Comparison of ENCODE assay signal across 26 cellular contexts in the genomic region with DNA sequence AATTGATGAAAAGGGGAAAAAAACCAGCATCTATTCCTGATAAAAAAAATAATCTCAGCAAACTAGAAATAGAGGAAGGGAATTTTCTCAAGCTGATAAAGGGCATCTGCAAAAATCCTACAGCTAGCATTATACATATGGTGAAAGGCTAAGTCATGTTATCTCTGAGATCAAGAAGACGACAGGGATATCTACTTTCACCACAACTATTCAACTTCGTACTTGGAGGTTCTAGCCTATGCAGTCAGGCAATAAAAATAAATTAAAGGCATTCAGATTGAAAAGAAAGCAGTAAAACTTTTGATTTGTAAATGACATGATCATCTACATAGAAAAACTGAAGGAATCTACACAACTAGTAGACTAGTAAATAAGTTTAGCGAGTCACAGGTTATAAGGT. TPM values are rescaled to one million over a fixed set of nuclear protein-coding genes. Genes with fewer than 3 reads are reported as not detected.
A peak's percentile ranks its signal among the peaks of the same experiment; 100 is the strongest.
DNase-seq lines count a peak whose midpoint lies in the region; ATAC-seq and TF ChIP-seq lines count a peak whose summit lies in the region.
"Had no signal": no experiment of that assay in that cellular context is flagged by ENCODE, and none has a peak within 500 bp of the region (broad histone marks: within the 10 kb centered on the region; RNA-seq: fewer than 3 reads in every experiment).

No MANE protein-coding gene starts in this region.

- no peak overlapping the region for H3K4me3 ChIP-seq in AG04449 (ENCODE audit: low read depth, low read length)
- H3K4me3 ChIP-seq: sigmoid colon, SJSA1, tibial artery had no signal

- H3K27me3 Mint-ChIP-seq in CD4-positive, alpha-beta T cell: no peaks in the 10 kb centered on the region
- H3K27me3 Mint-ChIP-seq in activated T-helper 1 cell treated with anti-CD3 and anti-CD28 coated beads, Interleukin-12 subunit alpha, Interleukin-12 subunit beta, Interleukin-2, Interleukin-4 antibody, amounts not matched to agents 30 ng/mL and 10 ng/mL and 1 ng/mL, durations not matched to agents 14 hours and 24 hours and 36 hours (ENCODE audit: insufficient read depth): no peaks in the 10 kb centered on the region

- no peaks in the 10 kb centered on the region for H3K9me3 Mint-ChIP-seq in CD4-positive, alpha-beta T cell
- H3K9me3 Mint-ChIP-seq in activated T-helper 1 cell treated with anti-CD3 and anti-CD28 coated beads, Interleukin-12 subunit alpha, Interleukin-12 subunit beta, Interleukin-2, Interleukin-4 antibody, amounts not matched to agents 30 ng/mL and 10 ng/mL and 1 ng/mL, durations not matched to agents 14 hours and 24 hours and 36 hours: no peaks in the 10 kb centered on the region

- peak overlapping the region; percentile 47 for H3K27ac Mint-ChIP-seq in CD4-positive, alpha-beta T cell
- peak overlapping the region; percentile 24 for H3K27ac Mint-ChIP-seq in activated T-helper 1 cell treated with anti-CD3 and anti-CD28 coated beads, Interleukin-12 subunit alpha, Interleukin-12 subunit beta, Interleukin-2, Interleukin-4 antibody, amounts not matched to agents 30 ng/mL and 10 ng/mL and 1 ng/mL, durations not matched to agents 14 hours and 24 hours and 36 hours

- POLR2A ChIA-PET in AG04449 (lab: Yijun Ruan, JAX): no interaction called here
- POLR2A ChIA-PET in CD4-positive, alpha-beta T cell (lab: Charles Lee): interaction anchor here (0.6 to 1.6 kb wide), 3 partner anchors 28 to 937 kb away, joined by 3 to 5 read pairs (median 4); no protein-coding TSS in a partner anchor

- DNase-seq in AG04449 (ENCODE audit: low read depth, low spot score) (peak; percentile 44), myocyte (ENCODE audit: low read depth) (peak; percentile 30), NCI-H748 treated with DMSO at 0.1 percent for 48 hours (lab: John Stamatoyannopoulos, UW) (no peak), NCI-H1417 treated with DMSO at 0.1 percent for 48 hours (lab: John Stamatoyannopoulos, UW) (no peak), AML-193 (lab: John Stamatoyannopoulos, UW) (no peak)
- no peak for DNase-seq in CD4-positive, alpha-beta T cell
- DNase-seq in activated T-helper 1 cell treated with anti-CD3 and anti-CD28 coated beads, Interleukin-12 subunit alpha, Interleukin-12 subunit beta, Interleukin-2, Interleukin-4 antibody, amounts not matched to agents 30 ng/mL and 10 ng/mL and 1 ng/mL, durations not matched to agents 14 hours and 24 hours and 36 hours (ENCODE audit: low spot score): no peak
- DNase-seq: activated CD4-positive, CD25-positive, alpha-beta regulatory T cell; activated gamma-delta T cell; Caco-2; DND-41; effector CD4-positive, alpha-beta T cell; H7; left cardiac atrium; midbrain; NCI-H187; NCI-H2227 treated with DMSO at 0.1 percent for 48 hours; PC-3; posterior cingulate gyrus; sigmoid colon; stimulated activated CD4-positive, alpha-beta T cell treated with anti-CD3 and anti-CD28 coated beads, Interleukin-1b, Interleukin-23, amount 100 ng/mL, for 48 hours; stimulated activated naive CD4-positive, alpha-beta T cell treated with Interleukin-2 at 50 U/mL for 16 hours; T-helper 9 cell; tibial artery had no signal

- no peaks in the 10 kb centered on the region for H3K27me3 ChIP-seq in CD4-positive, alpha-beta T cell (ENCODE audit: control insufficient read depth, insufficient read depth, low read length)
- H3K27me3 ChIP-seq: sigmoid colon, SJSA1, tibial artery had no signal

- H3K36me3 Mint-ChIP-seq in CD4-positive, alpha-beta T cell (ENCODE audit: low read depth): peaks cover 81% of the 10 kb centered on the region
- peaks cover 72% of the 10 kb centered on the region for H3K36me3 Mint-ChIP-seq in activated T-helper 1 cell treated with anti-CD3 and anti-CD28 coated beads, Interleukin-12 subunit alpha, Interleukin-12 subunit beta, Interleukin-2, Interleukin-4 antibody, amounts not matched to agents 30 ng/mL and 10 ng/mL and 1 ng/mL, durations not matched to agents 14 hours and 24 hours and 36 hours (ENCODE audit: low read depth)

- no peak for TF ChIP-seq CTCF in AG04449 (IDR thresholded peaks at IDR 0.05; ENCODE audit: insufficient read depth, low read length, missing control alignments)
- TF ChIP-seq CTCF in CD4-positive, alpha-beta T cell (IDR thresholded peaks at IDR 0.05): no peak

- CTCF ChIA-PET in AG04449 (lab: Yijun Ruan, JAX): interaction anchor here (1.5 kb wide), 1 partner anchor 28 kb away, joined by 6 read pairs; no protein-coding TSS in a partner anchor
- CTCF ChIA-PET in CD4-positive, alpha-beta T cell (lab: Charles Lee): interaction anchor here (1.1 kb wide), 1 partner anchor 28 kb away, joined by 5 read pairs; no protein-coding TSS in a partner anchor

- ATAC-seq in CD4-positive, alpha-beta T cell (ENCODE audit: poor library complexity): peak; percentile 50
- ATAC-seq: left cardiac atrium, PC-3 had no signal

- no peak overlapping the region for H3K27ac ChIP-seq in CD4-positive, alpha-beta T cell (ENCODE audit: low read depth, low read length)
- H3K27ac ChIP-seq: sigmoid colon, SJSA1, tibial artery had no signal

- intact Hi-C loops in CD4-positive, alpha-beta T cell (cut with DNase I, micrococcal nuclease): no loop called here
- intact Hi-C loops in activated T-helper 1 cell treated with anti-CD3 and anti-CD28 coated beads, Interleukin-12 subunit alpha, Interleukin-12 subunit beta, Interleukin-2, Interleukin-4 antibody, amounts not matched to agents 30 ng/mL and 10 ng/mL and 1 ng/mL, durations not matched to agents 14 hours and 24 hours and 36 hours (cut with micrococcal nuclease): loop anchor here (1.0 to 2.0 kb wide), 2 partner anchors 12 to 20 kb away; no protein-coding TSS in a partner anchor

- peaks cover 94% of the 10 kb centered on the region for H3K4me1 Mint-ChIP-seq in CD4-positive, alpha-beta T cell (ENCODE audit: low read depth)
- peaks cover 91% of the 10 kb centered on the region for H3K4me1 Mint-ChIP-seq in activated T-helper 1 cell treated with anti-CD3 and anti-CD28 coated beads, Interleukin-12 subunit alpha, Interleukin-12 subunit beta, Interleukin-2, Interleukin-4 antibody, amounts not matched to agents 30 ng/mL and 10 ng/mL and 1 ng/mL, durations not matched to agents 14 hours and 24 hours and 36 hours (ENCODE audit: low read depth)
- H3K4me1 Mint-ChIP-seq: neural crest cell had no signal

- H3K9me3 ChIP-seq in CD4-positive, alpha-beta T cell (ENCODE audit: control insufficient read depth, low read length): no peaks in the 10 kb centered on the region
- H3K9me3 ChIP-seq: Caco-2, sigmoid colon, SJSA1, tibial artery had no signal

- H3K4me3 Mint-ChIP-seq in CD4-positive, alpha-beta T cell: peak overlapping the region; percentile 47
- no peak overlapping the region for H3K4me3 Mint-ChIP-seq in activated T-helper 1 cell treated with anti-CD3 and anti-CD28 coated beads, Interleukin-12 subunit alpha, Interleukin-12 subunit beta, Interleukin-2, Interleukin-4 antibody, amounts not matched to agents 30 ng/mL and 10 ng/mL and 1 ng/mL, durations not matched to agents 14 hours and 24 hours and 36 hours
- H3K4me3 Mint-ChIP-seq: neural crest cell had no signal

RNA-seq across cellular contexts. Expression of a gene that starts 58.2 kb away (rescaled TPM):
- total RNA-seq in CD4-positive, alpha-beta T cell: 10 to 100 TPM; 44.8 to 45.3 TPM
- total RNA-seq in activated T-helper 1 cell treated with anti-CD3 and anti-CD28 coated beads, Interleukin-12 subunit alpha, Interleukin-12 subunit beta, Interleukin-2, Interleukin-4 antibody, amounts not matched to agents 30 ng/mL and 10 ng/mL and 1 ng/mL, durations not matched to agents 14 hours and 24 hours and 36 hours: 168 and 170 TPM in 2 replicates
- 86.0 and 98.0 TPM in 2 replicates for total RNA-seq in myocyte
- polyA plus RNA-seq in myocyte (2012): 19.6 TPM

Comparison
In these comparisons a context has a peak if more than half of its experiments do, and no peak if none do; other contexts are left out.
1. DNase-seq: peak in AG04449 (single experiment) and myocyte (single experiment); none in CD4-positive, alpha-beta T cell (0 of 10), activated T-helper 1 cell treated with anti-CD3 and anti-CD28 coated beads, Interleukin-12 subunit alpha, Interleukin-12 subunit beta, Interleukin-2, Interleukin-4 antibody, amounts not matched to agents 30 ng/mL and 10 ng/mL and 1 ng/mL, durations not matched to agents 14 hours and 24 hours and 36 hours (single experiment), NCI-H748 treated with DMSO at 0.1 percent for 48 hours (single experiment), NCI-H1417 treated with DMSO at 0.1 percent for 48 hours (single experiment) and AML-193 (0 of 2).